ENCODE assay signal across 10 cellular contexts in genomic region chr1:81237531-81238528, GRCh38.
A peak's percentile ranks its signal among the peaks of the same experiment; 100 is the strongest.
DNase-seq lines count a peak whose midpoint lies in the region; ATAC-seq and TF ChIP-seq lines count a peak whose summit lies in the region.
"Had no signal": no experiment of that assay in that cellular context is flagged by ENCODE, and none has a peak within 500 bp of the region (broad histone marks: within the 10 kb centered on the region; RNA-seq: fewer than 3 reads in every experiment).

No MANE protein-coding gene starts in this region.

- no peak for DNase-seq in NB4 (ENCODE audit: low read depth)
- DNase-seq in dorsolateral prefrontal cortex = no peak
- no peak for DNase-seq in neural crest cell (ENCODE audit: low read depth, low spot score)
- no peak for DNase-seq in hippocampal formation (lab: John Stamatoyannopoulos, UW)
- no peak for DNase-seq in caudate nucleus (lab: John Stamatoyannopoulos, UW)
- DNase-seq in 8988T = no peak
- DNase-seq: NCI-H226 had no signal

- H3K9me3 Mint-ChIP-seq in neural crest cell = no peaks in the 10 kb centered on the region

- intact Hi-C loops in dorsolateral prefrontal cortex (cut with DNase I) = no loop called here

- no peaks in the 10 kb centered on the region for H3K36me3 ChIP-seq in ES-I3 (ENCODE audit: insufficient read depth, low read length)
- H3K36me3 ChIP-seq: esophagus muscularis mucosa had no signal

- H3K36me3 Mint-ChIP-seq in neural crest cell (ENCODE audit: low read depth) = no peaks in the 10 kb centered on the region

- no peaks in the 10 kb centered on the region for H3K9me3 ChIP-seq in ES-I3 (ENCODE audit: control insufficient read depth, insufficient read depth, low read length)
- H3K9me3 ChIP-seq: esophagus muscularis mucosa had no signal

- H3K4me1 ChIP-seq in ES-I3 (ENCODE audit: insufficient read depth, low read length) = peaks cover 50% of the 10 kb centered on the region

- H3K27me3 ChIP-seq in dorsolateral prefrontal cortex = peaks cover 0 to 79% (median 7%) of the 10 kb centered on the region in 45 donors
- H3K27me3 ChIP-seq: esophagus muscularis mucosa had no signal

- TF ChIP-seq CTCF in NB4 (IDR thresholded peaks at IDR 0.05; ENCODE audit: low read depth, low read length) = no peak
- no peak for TF ChIP-seq CTCF in dorsolateral prefrontal cortex (IDR thresholded peaks at IDR 0.05 in 54 of 56, conservative IDR thresholded peaks at IDR 0.05 in 2 of 56; ENCODE audit: low read depth in 1 of 56, partially characterized antibody in 56 of 56)
- TF ChIP-seq CTCF in neural crest cell (conservative IDR thresholded peaks at IDR 0.05) = no peak

- H3K9ac ChIP-seq in ES-I3 (ENCODE audit: low read depth, low read length) = peak overlapping the region; percentile 48

- no peak overlapping the region for H3K27ac ChIP-seq in dorsolateral prefrontal cortex
- H3K27ac ChIP-seq in caudate nucleus (ENCODE audit: low read depth, low read length) = no peak overlapping the region
- H3K27ac ChIP-seq: esophagus muscularis mucosa had no signal

- TF ChIP-seq POLR2A in NB4 (IDR thresholded peaks at IDR 0.05; ENCODE audit: extremely low read depth, insufficient read length) = no peak

- H3K4me3 ChIP-seq in NB4 (ENCODE audit: low read depth, low read length) (peak overlapping the region; percentile 18), dorsolateral prefrontal cortex (peak overlapping the region in 30 of 59 donors; percentile 7 to 49 (median 25))

- no peak overlapping the region for H3K27ac Mint-ChIP-seq in neural crest cell (ENCODE audit: unreplicated experiment)

- no peaks in the 10 kb centered on the region for H3K27me3 Mint-ChIP-seq in neural crest cell (ENCODE audit: low read depth)

- no peak for ATAC-seq in HG02642 (IDR thresholded peaks at IDR 0.05; ENCODE audit: poor library complexity, unreplicated experiment)

- H3K4me3 Mint-ChIP-seq in neural crest cell = peak overlapping the region; percentile 20

- H3K4me1 Mint-ChIP-seq in neural crest cell = peaks cover 34% of the 10 kb centered on the region
